ENCODE assay signal across 8 cellular contexts in genomic region chr13:45280751-45281634, GRCh38. TPM values are rescaled to one million over a fixed set of nuclear protein-coding genes. Genes with fewer than 3 reads are reported as not detected.
DNase-seq lines count a peak whose midpoint lies in the region; ATAC-seq and TF ChIP-seq lines count a peak whose summit lies in the region.

No MANE protein-coding gene starts in this region.

- H3K9me2 ChIP-seq in HCT116 (ENCODE audit: insufficient read depth) = no peaks in the 10 kb centered on the region

- H3K27me3 Mint-ChIP-seq in activated CD4-positive, alpha-beta T cell treated with anti-CD3 and anti-CD28 coated beads for 36 hours = no peaks in the 10 kb centered on the region

- H3K4me3 Mint-ChIP-seq in activated CD4-positive, alpha-beta T cell treated with anti-CD3 and anti-CD28 coated beads for 36 hours = no peak overlapping the region

- H3K4me3 ChIP-seq in HCT116 (replicated peaks in 1 of 2; ENCODE audit: low read depth in 1 of 2, low read length in 2 of 2) = no peak overlapping the region
- H3K4me3 ChIP-seq in coronary artery = no peak overlapping the region
- no peak overlapping the region for H3K4me3 ChIP-seq in lung

- RAD21 ChIA-PET in HCT116 (lab: Charles Lee; ENCODE audit: low non-redundant PET in 1 of 2, low total read pairs in 2 of 2, uncharacterized antibody in 2 of 2, unreplicated experiment in 2 of 2) = interaction anchor here (0.6 to 2.3 kb wide), 11 partner anchors 14 to 234 kb away, joined by 3 to 13 read pairs (median 3); no protein-coding TSS in a partner anchor

- DNase-seq in EL = peak; percentile 76
- DNase-seq in HCT116 (ENCODE audit: low read depth, low spot score) = peak; percentile 79
- DNase-seq in NCI-H1694 treated with DMSO at 0.1 percent for 48 hours (lab: John Stamatoyannopoulos, UW) = peak; percentile 70
- peak; percentile 81 for DNase-seq in activated CD4-positive, alpha-beta T cell treated with anti-CD3 and anti-CD28 coated beads for 36 hours
- no peak for DNase-seq in coronary artery (ENCODE audit: low spot score)
- DNase-seq in lung (ENCODE audit: low spot score) = peak; percentile 62
- peak; percentile 5 to 28 for DNase-seq in stimulated activated CD8-positive, alpha-beta memory T cell treated with anti-CD3 and anti-CD28 coated beads, Interleukin-15, amount 100 ng/mL, for 4 hours (ENCODE audit: low read depth in 2 of 2)

- H3K36me3 ChIP-seq in HCT116 (ENCODE audit: control insufficient read depth in 1 of 2, insufficient read depth in 2 of 2, low read length in 2 of 2) (peaks cover 0 to 3% of the 10 kb centered on the region in 2 experiments; a peak in 2 of 4 replicates), lung (ENCODE audit: control insufficient read depth in 2 of 2, insufficient read depth in 2 of 2, low read length in 2 of 2) (peaks cover 4 to 7% of the 10 kb centered on the region in 2 donors)

- peaks cover 0 to 5% of the 10 kb centered on the region in 2 experiments; a peak in 2 of 4 replicates for H3K9me3 ChIP-seq in HCT116 (ENCODE audit: control insufficient read depth in 1 of 2, insufficient read depth in 1 of 2, low read depth in 1 of 2, low read length in 2 of 2)
- no peaks in the 10 kb centered on the region for H3K9me3 ChIP-seq in lung (ENCODE audit: control insufficient read depth in 2 of 2, insufficient read depth in 1 of 2, low read length in 1 of 2)

- H3K79me2 ChIP-seq in HCT116 (ENCODE audit: insufficient read depth, low read length) = no peaks in the 10 kb centered on the region

- no peaks in the 10 kb centered on the region for H3K9me3 Mint-ChIP-seq in activated CD4-positive, alpha-beta T cell treated with anti-CD3 and anti-CD28 coated beads for 36 hours (ENCODE audit: low read depth)

- H3K27ac ChIP-seq in HCT116 (ENCODE audit: low read depth, low read length) (peak overlapping the region; percentile 58), coronary artery (no peak overlapping the region), lung (ENCODE audit: low read depth in 1 of 2, low read length in 1 of 2) (no peak overlapping the region)

- H3K36me3 Mint-ChIP-seq in activated CD4-positive, alpha-beta T cell treated with anti-CD3 and anti-CD28 coated beads for 36 hours (ENCODE audit: low read depth) = peaks cover 24% of the 10 kb centered on the region

- H3K4me1 ChIP-seq in HCT116 (ENCODE audit: control insufficient read depth in 1 of 2, insufficient read depth in 2 of 2, low read length in 2 of 2) (peaks cover 46 to 58% of the 10 kb centered on the region in 2 experiments), lung (ENCODE audit: control insufficient read depth in 2 of 2, insufficient read depth in 2 of 2, low read length in 2 of 2) (peaks cover 0 to 3% of the 10 kb centered on the region in 2 donors)

- H3K4me1 Mint-ChIP-seq in activated CD4-positive, alpha-beta T cell treated with anti-CD3 and anti-CD28 coated beads for 36 hours = peaks cover 7% of the 10 kb centered on the region

- POLR2A ChIA-PET in HCT116 (lab: Charles Lee) = interaction anchor here (1.1 kb wide), 2 partner anchors 221 to 235 kb away, joined by 3 read pairs; no protein-coding TSS in a partner anchor
- POLR2A ChIA-PET in activated CD4-positive, alpha-beta T cell treated with anti-CD3 and anti-CD28 coated beads for 36 hours (lab: Charles Lee) = no interaction called here

- no TSS peak for BruUV-seq in HCT116 (replicated peaks; lab: Mats Ljungman, UMichigan)

- H3K4me2 ChIP-seq in HCT116 (ENCODE audit: low read length) = peak overlapping the region; percentile 46

- H3K27me3 ChIP-seq in HCT116 (ENCODE audit: insufficient read depth, low read length) (no peaks in the 10 kb centered on the region), lung (ENCODE audit: control insufficient read depth, insufficient read depth) (no peaks in the 10 kb centered on the region)

- TF ChIP-seq CTCF in HCT116 (IDR thresholded peaks at IDR 0.05 in 2 of 3, conservative IDR thresholded peaks at IDR 0.05 in 1 of 3; ENCODE audit: borderline replicate concordance in 1 of 3, insufficient read depth in 1 of 3, low read depth in 2 of 3, low read length in 2 of 3) (peak; percentile 79 to 94 (median 92); a peak in 5 of 6 replicates), coronary artery (IDR thresholded peaks at IDR 0.05) (peak; percentile 39), lung (IDR thresholded peaks at IDR 0.05; ENCODE audit: control extremely low read depth, extremely low read depth) (peak; percentile 39)

- peak; percentile 97 for ATAC-seq in HCT116
- peak; percentile 100 for ATAC-seq in activated CD4-positive, alpha-beta T cell treated with anti-CD3 and anti-CD28 coated beads for 36 hours
- peak; percentile 86 for ATAC-seq in lung (ENCODE audit: insufficient read depth, low FRiP score)
- no peak for ATAC-seq in HG03457 (IDR thresholded peaks at IDR 0.05; ENCODE audit: unreplicated experiment)

- no peaks in the 10 kb centered on the region for H4K20me1 ChIP-seq in HCT116 (ENCODE audit: insufficient read depth)

- intact Hi-C loops in HCT116 (cut with micrococcal nuclease) = loop anchor here (1.0 to 10.0 kb wide), 5 partner anchors 28 to 234 kb away; partner anchors contain the start of gene GTF2F2
- intact Hi-C loops in activated CD4-positive, alpha-beta T cell treated with anti-CD3 and anti-CD28 coated beads for 36 hours (cut with DNase I, micrococcal nuclease) = loop anchor here (1.0 to 2.0 kb wide), 2 partner anchors 30 to 234 kb away; no protein-coding TSS in a partner anchor

- H3K9ac ChIP-seq in HCT116 (ENCODE audit: low read length) = peak overlapping the region; percentile 31

- no peak overlapping the region for H3K27ac Mint-ChIP-seq in activated CD4-positive, alpha-beta T cell treated with anti-CD3 and anti-CD28 coated beads for 36 hours

- CTCF ChIA-PET in HCT116 (lab: Charles Lee) = interaction anchor here (0.6 to 3.3 kb wide), 16 partner anchors 10 to 308 kb away, joined by 3 to 55 read pairs (median 4); no protein-coding TSS in a partner anchor
- CTCF ChIA-PET in activated CD4-positive, alpha-beta T cell treated with anti-CD3 and anti-CD28 coated beads for 36 hours (lab: Charles Lee) = interaction anchor here (0.5 to 6.7 kb wide), 20 partner anchors 9 to 338 kb away, joined by 3 to 78 read pairs (median 4); no protein-coding TSS in a partner anchor

- H2AFZ ChIP-seq in HCT116 (ENCODE audit: low read depth, low read length, poor library complexity, severe bottlenecking) = no peak overlapping the region

- 48 to 51% methylated on average over 7 of the region's 7 CpGs for WGBS in lung, 2 donors

- peak; percentile 98 for TF ChIP-seq RAD21 in HCT116 (IDR thresholded peaks at IDR 0.05; ENCODE audit: low read depth)

- TF ChIP-seq POLR2A in HCT116 (IDR thresholded peaks at IDR 0.05; ENCODE audit: borderline replicate concordance, extremely low read depth, insufficient read depth, insufficient read length) = no peak

TF ChIP-seq in HCT116, 20 proteins besides CTCF, POLR2A, EP300 and RAD21:
- TF ChIP-seq ATF3 (IDR thresholded peaks at IDR 0.05) = no peak
- no peak for TF ChIP-seq POLR2AphosphoS5 (IDR thresholded peaks at IDR 0.05; ENCODE audit: low read depth, low read length)
- no peak; the same call in 1 of the 2 replicates for TF ChIP-seq JUND (IDR thresholded peaks at IDR 0.05)
- no peak for TF ChIP-seq ZNF274 (IDR thresholded peaks at IDR 0.05; ENCODE audit: low read depth, low read length)
- TF ChIP-seq ZFX (IDR thresholded peaks at IDR 0.05) = no peak
- peak; percentile 46; the same call in 1 of the 2 replicates for TF ChIP-seq CBX3 (IDR thresholded peaks at IDR 0.05; ENCODE audit: low read depth)
- no peak for TF ChIP-seq SIN3A (IDR thresholded peaks at IDR 0.05; ENCODE audit: low read depth)
- TF ChIP-seq SRF (IDR thresholded peaks at IDR 0.05; ENCODE audit: low read depth) = no peak
- no peak for TF ChIP-seq EZH2phosphoT487 (IDR thresholded peaks at IDR 0.05; ENCODE audit: borderline replicate concordance)
- peak; percentile 43 for TF ChIP-seq YY1 (IDR thresholded peaks at IDR 0.05; ENCODE audit: extremely low read depth, insufficient replicate concordance, low read depth, low read length)
- TF ChIP-seq ELF1 (IDR thresholded peaks at IDR 0.05; ENCODE audit: borderline replicate concordance, low read depth) = no peak
- TF ChIP-seq FOSL1 (IDR thresholded peaks at IDR 0.05; ENCODE audit: low read depth) = no peak
- no peak for TF ChIP-seq ZBTB33 (IDR thresholded peaks at IDR 0.05; ENCODE audit: extremely low read depth, insufficient replicate concordance, low read length)
- TF ChIP-seq CEBPB (IDR thresholded peaks at IDR 0.05; ENCODE audit: low read depth) = no peak
TF ChIP-seq in HCT116: peak in this region for 2.

RNA-seq across cellular contexts. Expression of gene TPT1, which starts 60.0 kb away (rescaled TPM):
- 2,859 TPM for total RNA-seq in HCT116 (2021; ENCODE audit: unreplicated experiment)
- 3,620 and 4,032 TPM in 2 replicates for polyA plus RNA-seq in HCT116 (2012)
- total RNA-seq in activated CD4-positive, alpha-beta T cell treated with anti-CD3 and anti-CD28 coated beads for 36 hours = 1,000 to 10,000 TPM; 3,408 to 3,964 TPM
- total RNA-seq in lung = 1,000 to 10,000 TPM; 2,791 to 4,410 TPM
- polyA plus RNA-seq in lung = 1,000 to 10,000 TPM; 4,352 to 8,629 TPM

Comparison
In these comparisons a context has a peak if more than half of its experiments do, and no peak if none do; other contexts are left out.
1. CTCF ChIP-seq: peak in every context shown above with its lines; median percentile 92 in HCT116; 39 in coronary artery; 39 in lung.